ENCODE assay signal across 26 cellular contexts in genomic region chr2:196217116-196217515, GRCh38. TPM values are rescaled to one million over a fixed set of nuclear protein-coding genes. Genes with fewer than 3 reads are reported as not detected.
A peak's percentile ranks its signal among the peaks of the same experiment; 100 is the strongest.
DNase-seq lines count a peak whose midpoint lies in the region; ATAC-seq and TF ChIP-seq lines count a peak whose summit lies in the region.
"Had no signal": no experiment of that assay in that cellular context is flagged by ENCODE, and none has a peak within 500 bp of the region (broad histone marks: within the 10 kb centered on the region; RNA-seq: fewer than 3 reads in every experiment).

No MANE protein-coding gene starts in this region.

- peak overlapping the region; percentile 10 for H3K4me2 ChIP-seq in OCI-LY3 (ENCODE audit: low read length)
- H3K4me2 ChIP-seq: A549 had no signal

- no peak for TF ChIP-seq CTCF in OCI-LY3 (IDR thresholded peaks at IDR 0.05; ENCODE audit: low read depth, low read length)
- TF ChIP-seq CTCF in omental fat pad (IDR thresholded peaks at IDR 0.05): no peak
- no peak for TF ChIP-seq CTCF in tibial artery (IDR thresholded peaks at IDR 0.05)

- H3K36me3 ChIP-seq in OCI-LY3 (replicated peaks; ENCODE audit: low read depth, low read length) (no peaks in the 10 kb centered on the region), tibial artery (no peaks in the 10 kb centered on the region)
- H3K36me3 ChIP-seq: breast epithelium, prostate gland had no signal

- H3K4me3 ChIP-seq in OCI-LY3 (ENCODE audit: low read length) (no peak overlapping the region), tibial artery (no peak overlapping the region)
- H3K4me3 ChIP-seq: A549, breast epithelium, heart right ventricle, K562, prostate gland had no signal

- intact Hi-C loops in tibial artery (cut with DNase I; ENCODE audit: low total_unique reads): no loop called here

- no peak overlapping the region for H3K27ac ChIP-seq in OCI-LY3 (ENCODE audit: low read length)
- no peak overlapping the region for H3K27ac ChIP-seq in tibial artery
- H3K27ac ChIP-seq: A549, breast epithelium, foreskin keratinocyte, heart right ventricle, prostate gland had no signal

- H2AFZ ChIP-seq in OCI-LY3 (ENCODE audit: low read depth, low read length): peak overlapping the region; percentile 12; the same call in 1 of the 2 replicates

- peaks cover 16% of the 10 kb centered on the region for H3K4me1 ChIP-seq in OCI-LY3 (ENCODE audit: low read length)
- no peaks in the 10 kb centered on the region for H3K4me1 ChIP-seq in tibial artery
- H3K4me1 ChIP-seq: A549, breast epithelium, foreskin keratinocyte, prostate gland had no signal

- H4K20me1 ChIP-seq in OCI-LY3 (ENCODE audit: insufficient read depth, low read length): no peaks in the 10 kb centered on the region

- H3K9me3 ChIP-seq in OCI-LY3 (ENCODE audit: insufficient read depth, low read length): no peaks in the 10 kb centered on the region
- no peaks in the 10 kb centered on the region for H3K9me3 ChIP-seq in tibial artery
- H3K9me3 ChIP-seq: A549, breast epithelium, heart right ventricle, prostate gland had no signal

- ATAC-seq in GM18502 (IDR thresholded peaks at IDR 0.05; ENCODE audit: poor library complexity, unreplicated experiment) (peak; percentile 52), GM19452 (IDR thresholded peaks at IDR 0.05; ENCODE audit: unreplicated experiment) (peak; percentile 50), HG03025 (IDR thresholded peaks at IDR 0.05; ENCODE audit: low FRiP score, unreplicated experiment) (peak; percentile 53), omental fat pad (ENCODE audit: low FRiP score) (no peak)
- ATAC-seq: A549, foreskin keratinocyte, heart right ventricle, K562 had no signal

- H3K27me3 ChIP-seq in OCI-LY3 (ENCODE audit: low read depth, low read length) (no peaks in the 10 kb centered on the region; the same call in 1 of the 2 replicates), tibial artery (no peaks in the 10 kb centered on the region)
- H3K27me3 ChIP-seq: breast epithelium, foreskin keratinocyte, heart right ventricle had no signal

- H3K9ac ChIP-seq in OCI-LY3 (ENCODE audit: low read length): no peak overlapping the region

- H3K79me2 ChIP-seq in OCI-LY3 (ENCODE audit: low read length): no peaks in the 10 kb centered on the region

- no peak for DNase-seq in omental fat pad (ENCODE audit: low spot score)
- no peak for DNase-seq in SK-N-DZ (ENCODE audit: low spot score)
- DNase-seq in tibial artery: no peak
- no peak for DNase-seq in GM19238 (ENCODE audit: insufficient read length, low spot score)
- DNase-seq: activated CD4-positive, alpha-beta T cell treated with anti-CD3 and anti-CD28 coated beads for 4 hours; activated naive CD4-positive, alpha-beta T cell treated with anti-CD3 and anti-CD28 coated beads for 36 hours; activated T-cell treated with anti-CD3 and anti-CD28 coated beads, Interleukin-2, amount 50 U/mL, for 48 hours; amygdala; CD8-positive, alpha-beta memory T cell; DMS153; effector CD8-positive, alpha-beta T cell; erythroblast; foreskin keratinocyte; heart right ventricle; NCI-H1436; NCI-H774; Right ventricle myocardium superior; stimulated activated CD4-positive, alpha-beta T cell treated with anti-CD3 and anti-CD28 coated beads, Interleukin-15, amount 100 ng/mL, for 24 hours had no signal

RNA-seq across cellular contexts. Expression of gene STK17B, which starts 45.7 kb away (rescaled TPM):
- 10 to 100 TPM; 39.2 to 89.9 (median 60.7) TPM for total RNA-seq in omental fat pad
- 8.2 and 10.9 TPM in 2 replicates for polyA plus RNA-seq in SK-N-DZ (2014; cell fraction: cytosol; rRNA removed)
- polyA plus RNA-seq in SK-N-DZ (2014; cell fraction: nucleus; rRNA removed): 4.0 and 4.4 TPM in 2 replicates
